ENCODE assay signal across 16 cellular contexts in the genomic region with DNA sequence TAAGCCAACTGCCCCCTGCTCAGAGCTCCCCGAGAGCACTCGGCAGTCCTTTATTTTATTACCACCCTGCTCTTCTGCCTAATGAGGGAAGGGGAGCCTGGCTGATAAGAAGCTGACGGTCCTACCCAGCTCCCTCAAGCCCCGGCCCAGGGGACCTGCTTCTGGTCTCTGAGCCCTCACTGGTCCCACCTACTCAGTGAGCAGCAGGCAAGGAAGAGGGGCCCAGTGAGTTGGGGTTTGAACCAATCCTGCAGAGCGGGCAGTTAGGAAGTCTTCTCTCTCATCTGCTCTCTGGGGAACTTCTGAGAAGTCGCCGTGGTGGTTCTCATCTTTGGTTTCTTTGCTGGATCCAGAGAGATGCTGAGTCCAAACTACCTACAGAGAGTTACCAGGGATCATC.
A peak's percentile ranks its signal among the peaks of the same experiment; 100 is the strongest.
DNase-seq lines count a peak whose midpoint lies in the region; ATAC-seq and TF ChIP-seq lines count a peak whose summit lies in the region.
"Had no signal": no experiment of that assay in that cellular context is flagged by ENCODE, and none has a peak within 500 bp of the region (broad histone marks: within the 10 kb centered on the region; RNA-seq: fewer than 3 reads in every experiment).

No MANE protein-coding gene starts in this region.

- H3K27me3 Mint-ChIP-seq in endothelial cell (ENCODE audit: unreplicated experiment): peaks cover 2% of the 10 kb centered on the region

- H3K4me3 ChIP-seq in right atrium auricular region (no peak overlapping the region), left ventricle myocardium inferior (no peak overlapping the region), coronary artery (no peak overlapping the region), sigmoid colon (no peak overlapping the region)
- H3K4me3 ChIP-seq: SJCRH30 had no signal

- TF ChIP-seq CTCF in right atrium auricular region (IDR thresholded peaks at IDR 0.05) (no peak), left ventricle myocardium inferior (IDR thresholded peaks at IDR 0.05; ENCODE audit: borderline replicate concordance) (no peak), coronary artery (IDR thresholded peaks at IDR 0.05) (no peak), sigmoid colon (IDR thresholded peaks at IDR 0.05) (no peak), endothelial cell (IDR thresholded peaks at IDR 0.05; ENCODE audit: unreplicated experiment) (no peak)

- no peaks in the 10 kb centered on the region for H3K9me3 Mint-ChIP-seq in endothelial cell (ENCODE audit: unreplicated experiment)

- H3K27me3 ChIP-seq in right atrium auricular region (no peaks in the 10 kb centered on the region), left ventricle myocardium inferior (ENCODE audit: low read depth) (peaks cover 95% of the 10 kb centered on the region), sigmoid colon (no peaks in the 10 kb centered on the region)
- H3K27me3 ChIP-seq: SJCRH30 had no signal

- intact Hi-C loops in left ventricle myocardium inferior (cut with micrococcal nuclease): no loop called here
- intact Hi-C loops in sigmoid colon (cut with DNase I): no loop called here

- TF ChIP-seq EP300 in sigmoid colon (IDR thresholded peaks at IDR 0.05): no peak

- 68 to 81% methylated on average over 7 of the region's 7 CpGs for WGBS in sigmoid colon, 2 donors

- H3K36me3 ChIP-seq in right atrium auricular region: no peaks in the 10 kb centered on the region
- H3K36me3 ChIP-seq in left ventricle myocardium inferior: no peaks in the 10 kb centered on the region
- H3K36me3 ChIP-seq in sigmoid colon: no peaks in the 10 kb centered on the region
- H3K36me3 ChIP-seq: SJCRH30 had no signal

- TF ChIP-seq POLR2A in sigmoid colon (IDR thresholded peaks at IDR 0.05): no peak

- DNase-seq in right atrium auricular region (ENCODE audit: low spot score) (peak; percentile 48), left ventricle myocardium inferior (no peak), coronary artery (ENCODE audit: low spot score) (peak; percentile 47), sigmoid colon (peak; percentile 51), endothelial cell (ENCODE audit: low spot score) (no peak)
- DNase-seq: DMS53, Kasumi-1, NCI-H1694, NCI-H2081, NCI-H2171 treated with DMSO at 0.1 percent for 48 hours, NCI-H524 treated with DMSO at 0.1 percent for 48 hours, NCI-H82, SJCRH30 had no signal

- H3K4me1 ChIP-seq in right atrium auricular region: peaks cover 0 to 3% of the 10 kb centered on the region in 2 donors
- H3K4me1 ChIP-seq in left ventricle myocardium inferior: no peaks in the 10 kb centered on the region
- H3K4me1 ChIP-seq in sigmoid colon: peaks cover 0 to 4% (median 1%) of the 10 kb centered on the region in 4 donors
- H3K4me1 ChIP-seq: SJCRH30 had no signal

- no peaks in the 10 kb centered on the region for H3K9me3 ChIP-seq in right atrium auricular region
- no peaks in the 10 kb centered on the region for H3K9me3 ChIP-seq in left ventricle myocardium inferior (replicated peaks)
- H3K9me3 ChIP-seq in sigmoid colon: no peaks in the 10 kb centered on the region
- H3K9me3 ChIP-seq: SJCRH30 had no signal

- H3K27ac ChIP-seq in right atrium auricular region (no peak overlapping the region), left ventricle myocardium inferior (replicated peaks) (no peak overlapping the region), coronary artery (no peak overlapping the region), sigmoid colon (no peak overlapping the region)
- H3K27ac ChIP-seq: SJCRH30 had no signal

- no peaks in the 10 kb centered on the region for H3K36me3 Mint-ChIP-seq in endothelial cell (ENCODE audit: low read depth, unreplicated experiment)

- no peak overlapping the region for H3K27ac Mint-ChIP-seq in endothelial cell (ENCODE audit: unreplicated experiment)

- no peak overlapping the region for H3K4me3 Mint-ChIP-seq in endothelial cell (ENCODE audit: unreplicated experiment)

- peaks cover 12% of the 10 kb centered on the region for H3K4me1 Mint-ChIP-seq in endothelial cell (ENCODE audit: unreplicated experiment)

- no peak for ATAC-seq in HG03442 (IDR thresholded peaks at IDR 0.05; ENCODE audit: unreplicated experiment)
- no peak for ATAC-seq in GM18868 (IDR thresholded peaks at IDR 0.05; ENCODE audit: unreplicated experiment)
- ATAC-seq: Panc1 had no signal

Comparison
In these comparisons a context has a peak if more than half of its experiments do, and no peak if none do; other contexts are left out.
1. DNase-seq: peak in right atrium auricular region (single experiment), coronary artery (single experiment) and sigmoid colon (single experiment); none in left ventricle myocardium inferior (single experiment) and endothelial cell (single experiment).